Comparison of ENCODE assay signal across 1 cellular context in genomic region chr20:46699651-46700359, GRCh38.
TF ChIP-seq lines count a peak whose summit lies in the region.

No MANE protein-coding gene starts in this region.

TF ChIP-seq in HepG2, 621 proteins besides CTCF, POLR2A, EP300 and RAD21 (continued from another document and continues in another):
- TF ChIP-seq HMGXB4 (CRISPR knock-in tag; IDR thresholded peaks at IDR 0.05; ENCODE audit: borderline replicate concordance in 1 of 2, low read depth in 1 of 2): peak; percentile 51 to 73; a peak in 2 of 4 replicates
- no peak for TF ChIP-seq ATF1 (CRISPR knock-in tag; IDR thresholded peaks at IDR 0.05)
- TF ChIP-seq GATAD2A (CRISPR knock-in tag; IDR thresholded peaks at IDR 0.05): peak; percentile 42
- TF ChIP-seq ZNF382 (CRISPR knock-in tag; IDR thresholded peaks at IDR 0.05; ENCODE audit: borderline replicate concordance): no peak
- no peak for TF ChIP-seq REL (CRISPR knock-in tag; conservative IDR thresholded peaks at IDR 0.05)
- peak; percentile 33; the same call in 1 of the 2 replicates for TF ChIP-seq MXD3 (CRISPR knock-in tag; IDR thresholded peaks at IDR 0.05)
- peak; percentile 61; the same call in 1 of the 2 replicates for TF ChIP-seq PHF21A (CRISPR knock-in tag; IDR thresholded peaks at IDR 0.05)
- TF ChIP-seq FOXA1 (IDR thresholded peaks at IDR 0.05): no peak
- no peak for TF ChIP-seq FOXA1 (CRISPR knock-in tag; IDR thresholded peaks at IDR 0.05)
- TF ChIP-seq ZHX2 (IDR thresholded peaks at IDR 0.05; ENCODE audit: low read depth): 0 out of 2 replicates have a peak, but pooled peaks have one; percentile 35
- no peak for TF ChIP-seq ZHX2 (CRISPR knock-in tag; IDR thresholded peaks at IDR 0.05; ENCODE audit: borderline replicate concordance)
- no peak for TF ChIP-seq MTA3 (CRISPR knock-in tag; IDR thresholded peaks at IDR 0.05)
- TF ChIP-seq CEBPG (CRISPR knock-in tag; IDR thresholded peaks at IDR 0.05): peak; percentile 76
- TF ChIP-seq ZNF281 (CRISPR knock-in tag; IDR thresholded peaks at IDR 0.05; ENCODE audit: borderline replicate concordance): peak; percentile 54; the same call in 1 of the 2 replicates
- 0 out of 2 replicates have a peak, but pooled peaks have one; percentile 42 for TF ChIP-seq ZNF639 (CRISPR knock-in tag; conservative IDR thresholded peaks at IDR 0.05)
- no peak for TF ChIP-seq ZNF646 (CRISPR knock-in tag; IDR thresholded peaks at IDR 0.05)
- TF ChIP-seq ZNF75D (CRISPR knock-in tag; IDR thresholded peaks at IDR 0.05; ENCODE audit: borderline replicate concordance): no peak
- TF ChIP-seq ADNP (CRISPR knock-in tag; IDR thresholded peaks at IDR 0.05): 0 out of 2 replicates have a peak, but pooled peaks have one; percentile 57
- peak; percentile 69; the same call in 1 of the 2 replicates for TF ChIP-seq ZNF792 (CRISPR knock-in tag; IDR thresholded peaks at IDR 0.05)
- no peak for TF ChIP-seq XBP1 (CRISPR knock-in tag; IDR thresholded peaks at IDR 0.05)
- 0 out of 2 replicates have a peak, but pooled peaks have one; percentile 24 for TF ChIP-seq ZFX (CRISPR knock-in tag; IDR thresholded peaks at IDR 0.05; ENCODE audit: low read depth)
- TF ChIP-seq SMARCC2 (IDR thresholded peaks at IDR 0.05): no peak
- TF ChIP-seq ZIK1 (CRISPR knock-in tag; IDR thresholded peaks at IDR 0.05; ENCODE audit: borderline replicate concordance, low read depth): no peak
- peak; percentile 58; the same call in 1 of the 2 replicates for TF ChIP-seq ATF2 (CRISPR knock-in tag; IDR thresholded peaks at IDR 0.05)
- 0 out of 2 replicates have a peak, but pooled peaks have one; percentile 29 for TF ChIP-seq SOX5 (CRISPR knock-in tag; IDR thresholded peaks at IDR 0.05; ENCODE audit: borderline replicate concordance)
- peak; percentile 100 for TF ChIP-seq STAG1 (CRISPR knock-in tag; IDR thresholded peaks at IDR 0.05)
- TF ChIP-seq MYNN (CRISPR knock-in tag; IDR thresholded peaks at IDR 0.05; ENCODE audit: low read depth): 0 out of 2 replicates have a peak, but pooled peaks have one; percentile 55
- peak; percentile 63; the same call in 1 of the 2 replicates for TF ChIP-seq ZNF691 (CRISPR knock-in tag; IDR thresholded peaks at IDR 0.05; ENCODE audit: borderline replicate concordance, low read depth)
- peak; percentile 63 for TF ChIP-seq YY1 (IDR thresholded peaks at IDR 0.05; ENCODE audit: insufficient read depth, insufficient replicate concordance, low read depth, low read length)
- 0 out of 2 replicates have a peak, but pooled peaks have one; percentile 61 for TF ChIP-seq HBP1 (CRISPR knock-in tag; IDR thresholded peaks at IDR 0.05; ENCODE audit: low read depth)
- 0 out of 2 replicates have a peak, but pooled peaks have one; percentile 24 for TF ChIP-seq KDM4B (CRISPR knock-in tag; IDR thresholded peaks at IDR 0.05)
